Comparison of ENCODE assay signal across 28 cellular contexts in genomic region chr4:118894034-118894433, GRCh38. TPM values are rescaled to one million over a fixed set of nuclear protein-coding genes. Genes with fewer than 3 reads are reported as not detected.
A peak's percentile ranks its signal among the peaks of the same experiment; 100 is the strongest.
DNase-seq lines count a peak whose midpoint lies in the region; ATAC-seq and TF ChIP-seq lines count a peak whose summit lies in the region.
"Had no signal": no experiment of that assay in that cellular context is flagged by ENCODE, and none has a peak within 500 bp of the region (broad histone marks: within the 10 kb centered on the region; RNA-seq: fewer than 3 reads in every experiment).

No MANE protein-coding gene starts in this region.

- H3K27me3 ChIP-seq in left ventricle myocardium inferior (ENCODE audit: low read depth): no peaks in the 10 kb centered on the region
- H3K27me3 ChIP-seq in psoas muscle (ENCODE audit: insufficient read depth in 3 of 3, low read length in 2 of 3): no peaks in the 10 kb centered on the region
- peaks cover 9% of the 10 kb centered on the region for H3K27me3 ChIP-seq in transverse colon
- H3K27me3 ChIP-seq: BLaER1, dorsolateral prefrontal cortex, suprapubic skin had no signal

- DNase-seq in coronary artery (ENCODE audit: low spot score) (no peak), left ventricle myocardium inferior (no peak), psoas muscle (no peak), transverse colon (no peak), T-helper 17 cell (no peak), T-cell (no peak)
- DNase-seq in activated CD4-positive, alpha-beta T cell treated with anti-CD3 and anti-CD28 coated beads, Interleukin-2, amount 50 U/mL, for 48 hours: no peak
- DNase-seq: activated CD4-positive, alpha-beta memory T cell treated with anti-CD3 and anti-CD28 coated beads, Interleukin-2, amount 10 ng/mL, durations not matched to agents 7 days and 5 days; activated CD4-positive, alpha-beta T cell treated with anti-CD3 and anti-CD28 coated beads for 1 hour; activated CD8-positive, alpha-beta memory T cell treated with anti-CD3 and anti-CD28 coated beads, Interleukin-2, amount 50 U/mL, for 48 hours; activated naive CD4-positive, alpha-beta T cell treated with anti-CD3 and anti-CD28 coated beads for 36 hours; dorsolateral prefrontal cortex; islet precursor cell; naive thymus-derived CD4-positive, alpha-beta T cell; NCI-H1417; NCI-H2029; NCI-H526; PC-9; SHP77; small intestine; stimulated activated naive B cell treated with anti-CD40 and anti-IgM and Interleukin-4, amounts not matched to agents 10 μg/mL and 1 μg/mL and 100 μg/mL, for 72 hours had no signal

- H3K9me3 Mint-ChIP-seq in T-cell: no peaks in the 10 kb centered on the region
- H3K9me3 Mint-ChIP-seq: activated CD4-positive, alpha-beta memory T cell treated with anti-CD3 and anti-CD28 coated beads, Interleukin-2, amount 10 ng/mL, durations not matched to agents 7 days and 5 days; activated T-helper 1 cell treated with anti-CD3 and anti-CD28 coated beads, Interleukin-12 subunit alpha, Interleukin-12 subunit beta, Interleukin-2, Interleukin-4 antibody, amounts not matched to agents 30 ng/mL and 10 ng/mL and 1 ng/mL, durations not matched to agents 14 hours and 24 hours and 36 hours; naive thymus-derived CD4-positive, alpha-beta T cell; stimulated activated naive B cell treated with anti-CD40 and anti-IgM and Interleukin-4, amounts not matched to agents 10 μg/mL and 1 μg/mL and 100 μg/mL, for 72 hours had no signal

- CTCF ChIA-PET in T-cell (lab: Charles Lee): interaction anchor here in 1 of 2 donors (0.5 kb wide), 1 partner anchor 45 kb away, joined by 3 read pairs; no protein-coding TSS in a partner anchor

- H3K9me3 ChIP-seq in left ventricle myocardium inferior (replicated peaks) (no peaks in the 10 kb centered on the region), psoas muscle (no peaks in the 10 kb centered on the region), transverse colon (no peaks in the 10 kb centered on the region), T-helper 17 cell (ENCODE audit: control insufficient read depth, low read length, poor library complexity, severe bottlenecking) (no peaks in the 10 kb centered on the region)
- H3K9me3 ChIP-seq: BLaER1, HAP-1, suprapubic skin had no signal

- H3K4me3 ChIP-seq in coronary artery (peak overlapping the region; percentile 58), left ventricle myocardium inferior (peak overlapping the region; percentile 72), psoas muscle (peak overlapping the region; percentile 75), transverse colon (no peak overlapping the region)
- H3K4me3 ChIP-seq: BLaER1, dorsolateral prefrontal cortex, GM12878, HAP-1, PC-9, suprapubic skin had no signal

- TF ChIP-seq CTCF in coronary artery (IDR thresholded peaks at IDR 0.05) (no peak), left ventricle myocardium inferior (IDR thresholded peaks at IDR 0.05; ENCODE audit: borderline replicate concordance) (no peak), psoas muscle (IDR thresholded peaks at IDR 0.05) (no peak), transverse colon (IDR thresholded peaks at IDR 0.05) (no peak)

- in situ Hi-C loops in transverse colon (cut with MboI; ENCODE audit: low pct_ligation_motif_present in 1 of 4, low pct_unique_long_range_greater_than_20kb in 1 of 4, low sequenced_read_pairs in 3 of 4): loop anchor here in 3 of 4 donors (10.0 to 25.0 kb wide), 3 partner anchors 119 to 132 kb away; no protein-coding TSS in a partner anchor

- ATAC-seq in psoas muscle (no peak), T-helper 17 cell (no peak), T-cell (replicated peaks in 1 of 4) (no peak)
- ATAC-seq: GM12878; naive thymus-derived CD4-positive, alpha-beta T cell; stimulated activated naive B cell treated with anti-CD40 and anti-IgM and Interleukin-4, amounts not matched to agents 10 μg/mL and 1 μg/mL and 100 μg/mL, for 72 hours had no signal

- H3K4me1 ChIP-seq in left ventricle myocardium inferior: peaks cover 64% of the 10 kb centered on the region
- peaks cover 17% of the 10 kb centered on the region for H3K4me1 ChIP-seq in psoas muscle
- peaks cover 0 to 15% (median 3%) of the 10 kb centered on the region in 4 donors for H3K4me1 ChIP-seq in transverse colon
- H3K4me1 ChIP-seq: BLaER1 had no signal

- H3K36me3 Mint-ChIP-seq in T-helper 17 cell (ENCODE audit: low read depth) (no peaks in the 10 kb centered on the region), T-cell (no peaks in the 10 kb centered on the region)
- H3K36me3 Mint-ChIP-seq: brain; naive thymus-derived CD4-positive, alpha-beta T cell; stimulated activated naive B cell treated with anti-CD40 and anti-IgM and Interleukin-4, amounts not matched to agents 10 μg/mL and 1 μg/mL and 100 μg/mL, for 72 hours had no signal

- H3K27ac Mint-ChIP-seq in T-helper 17 cell: no peak overlapping the region
- no peak overlapping the region for H3K27ac Mint-ChIP-seq in T-cell
- H3K27ac Mint-ChIP-seq: activated CD4-positive, alpha-beta memory T cell treated with anti-CD3 and anti-CD28 coated beads, Interleukin-2, amount 10 ng/mL, durations not matched to agents 7 days and 5 days; activated naive CD4-positive, alpha-beta T cell treated with anti-CD3 and anti-CD28 coated beads for 36 hours; activated T-helper 1 cell treated with anti-CD3 and anti-CD28 coated beads, Interleukin-12 subunit alpha, Interleukin-12 subunit beta, Interleukin-2, Interleukin-4 antibody, amounts not matched to agents 30 ng/mL and 10 ng/mL and 1 ng/mL, durations not matched to agents 14 hours and 24 hours and 36 hours; brain; naive thymus-derived CD4-positive, alpha-beta T cell; stimulated activated naive B cell treated with anti-CD40 and anti-IgM and Interleukin-4, amounts not matched to agents 10 μg/mL and 1 μg/mL and 100 μg/mL, for 72 hours had no signal

- H3K4me1 Mint-ChIP-seq in T-helper 17 cell (peaks cover 6% of the 10 kb centered on the region), T-cell (peaks cover 4 to 8% (median 7%) of the 10 kb centered on the region in 3 donors)

- POLR2A ChIA-PET in T-cell (lab: Charles Lee): no interaction called here

- intact Hi-C loops in left ventricle myocardium inferior (cut with micrococcal nuclease) (loop anchor here (5.0 kb wide), 2 partner anchors 63 to 122 kb away; no protein-coding TSS in a partner anchor), psoas muscle (cut with DNase I) (no loop called here), transverse colon (cut with DNase I; ENCODE audit: low total_unique reads) (loop anchor here (10.0 kb wide), 2 partner anchors 71 to 149 kb away; no protein-coding TSS in a partner anchor)

- H3K36me3 ChIP-seq in left ventricle myocardium inferior: no peaks in the 10 kb centered on the region
- H3K36me3 ChIP-seq in psoas muscle (ENCODE audit: insufficient read depth in 1 of 2, low read depth in 1 of 2): no peaks in the 10 kb centered on the region
- H3K36me3 ChIP-seq in transverse colon: no peaks in the 10 kb centered on the region
- H3K36me3 ChIP-seq: BLaER1, HAP-1, suprapubic skin had no signal

- H3K27me3 Mint-ChIP-seq in T-helper 17 cell (peaks cover 23% of the 10 kb centered on the region), T-cell (peaks cover 20 to 23% of the 10 kb centered on the region in 2 donors)

- WGBS in psoas muscle, 3 donors: 70 to 88% (median 73%) methylated on average over 3 of the region's 3 CpGs
- 74 to 100% methylated on average over 1 to 3 of the region's 3 CpGs for WGBS in transverse colon (ENCODE audit: low coverage in 1 of 2), 2 donors

- H3K4me3 Mint-ChIP-seq in T-helper 17 cell (no peak overlapping the region), T-cell (no peak overlapping the region)
- H3K4me3 Mint-ChIP-seq: activated CD4-positive, alpha-beta memory T cell treated with anti-CD3 and anti-CD28 coated beads, Interleukin-2, amount 10 ng/mL, durations not matched to agents 7 days and 5 days; activated naive CD4-positive, alpha-beta T cell treated with anti-CD3 and anti-CD28 coated beads for 36 hours; activated T-helper 1 cell treated with anti-CD3 and anti-CD28 coated beads, Interleukin-12 subunit alpha, Interleukin-12 subunit beta, Interleukin-2, Interleukin-4 antibody, amounts not matched to agents 30 ng/mL and 10 ng/mL and 1 ng/mL, durations not matched to agents 14 hours and 24 hours and 36 hours; naive thymus-derived CD4-positive, alpha-beta T cell; stimulated activated naive B cell treated with anti-CD40 and anti-IgM and Interleukin-4, amounts not matched to agents 10 μg/mL and 1 μg/mL and 100 μg/mL, for 72 hours had no signal

- TF ChIP-seq POLR2A in transverse colon (IDR thresholded peaks at IDR 0.05): no peak

- H3K27ac ChIP-seq in coronary artery (peak overlapping the region; percentile 87 to 91), left ventricle myocardium inferior (replicated peaks) (peak overlapping the region; percentile 88), psoas muscle (peak overlapping the region; percentile 88), transverse colon (peak overlapping the region; percentile 74 to 87 (median 81))
- H3K27ac ChIP-seq: BLaER1, dorsolateral prefrontal cortex, KMS-11, PC-9, suprapubic skin had no signal

- TF ChIP-seq EP300 in transverse colon (IDR thresholded peaks at IDR 0.05; ENCODE audit: low read depth): no peak

RNA-seq across cellular contexts. Expression of gene SYNPO2, which starts 5.4 kb away (rescaled TPM):
- total RNA-seq in left ventricle myocardium inferior (239 TPM), psoas muscle (1,000 to 10,000 TPM; 1,548 to 2,858 (median 2,312) TPM), transverse colon (100 to 1,000 TPM in 3 of 4 donors, 10 to 100 TPM in 1; 99.7 to 400 (median 145) TPM), T-helper 17 cell (under 1 TPM; 0.37 to 0.72 TPM), T-cell (1 to 10 TPM in 3 of 5 donors, under 1 TPM in 2; 0.21 to 1.6 (median 1.2) TPM)
- polyA plus RNA-seq in psoas muscle: 100 to 1,000 TPM in 2 of 3 donors, 10 to 100 TPM in 1; 35.7 to 861 (median 475) TPM

RNA-seq across cellular contexts. Expression of gene SEC24D, which starts 58.1 kb away (rescaled TPM):
- total RNA-seq in left ventricle myocardium inferior: 10.5 TPM
- total RNA-seq in psoas muscle: 10 to 100 TPM in 1 of 4 donors, 1 to 10 TPM in 3; 5.8 to 13.7 (median 6.3) TPM
- 1 to 10 TPM; 2.4 to 5.9 (median 5.5) TPM for polyA plus RNA-seq in psoas muscle
- total RNA-seq in transverse colon: 10 to 100 TPM in 3 of 4 donors, 1 to 10 TPM in 1; 9.7 to 37.9 (median 17.0) TPM
- total RNA-seq in T-helper 17 cell: 10 to 100 TPM; 30.9 to 31.2 TPM
- 10 to 100 TPM; 17.0 to 32.3 (median 21.7) TPM for total RNA-seq in T-cell

Comparison
In these comparisons a context has a peak if more than half of its experiments do, and no peak if none do; other contexts are left out.
1. H3K4me3 ChIP-seq: peak in coronary artery (single experiment), left ventricle myocardium inferior (single experiment) and psoas muscle (single experiment); none in transverse colon (0 of 4).
2. RNA of gene SYNPO2, which starts 5.4 kb away (total RNA-seq): 1,548 to 2,858 TPM in psoas muscle, 239 TPM in left ventricle myocardium inferior (single experiment) and 99.7 to 400 TPM in transverse colon; 0.21 to 1.6 TPM in T-cell and 0.37 to 0.72 TPM in T-helper 17 cell; every median in the first group is over 10 times any median in the second.
3. intact Hi-C loops: an anchor here in left ventricle myocardium inferior (5.0 kb wide) and transverse colon (10.0 kb wide); none called in psoas muscle.
4. Peak in every context shown above with its lines, with median percentiles within 50 percentile points of each other: H3K27ac ChIP-seq.